Comparison of ENCODE assay signal across 8 cellular contexts in genomic region chr9:5509573-5509972, GRCh38. TPM values are rescaled to one million over a fixed set of nuclear protein-coding genes. Genes with fewer than 3 reads are reported as not detected.
DNase-seq lines count a peak whose midpoint lies in the region; ATAC-seq and TF ChIP-seq lines count a peak whose summit lies in the region.

No MANE protein-coding gene starts in this region.

- H2BK15ac ChIP-seq in IMR-90 (ENCODE audit: low read depth, low read length), result peak overlapping the region; percentile 100; the same call in 2 of the 3 replicates

- H2BK20ac ChIP-seq in IMR-90 (ENCODE audit: low read depth, low read length), result peak overlapping the region; percentile 100

- H3K4ac ChIP-seq in IMR-90 (ENCODE audit: low read depth, low read length), result peak overlapping the region; percentile 100; the same call in 1 of the 2 replicates

- DNase-seq in AG04450 (ENCODE audit: low read depth, low spot score), result peak; percentile 90
- DNase-seq in IMR-90, result peak; percentile 99
- peak; percentile 85 for DNase-seq in MCF 10A (ENCODE audit: unreplicated experiment)
- DNase-seq in lower lobe of right lung, result no peak
- DNase-seq in NCI-H2171 treated with DMSO at 0.1 percent for 48 hours (lab: John Stamatoyannopoulos, UW), result no peak
- DNase-seq in NCI-H526 (lab: John Stamatoyannopoulos, UW), result no peak
- no peak for DNase-seq in COR-L47 (lab: John Stamatoyannopoulos, UW)
- no peak for DNase-seq in substantia nigra (lab: John Stamatoyannopoulos, UW)

- H4K91ac ChIP-seq in IMR-90 (ENCODE audit: insufficient read depth, low read depth, low read length), result peak overlapping the region; percentile 100

- no peaks in the 10 kb centered on the region for H3K9me3 ChIP-seq in AG04450 (ENCODE audit: control insufficient read depth, insufficient read depth, low read length)
- no peaks in the 10 kb centered on the region for H3K9me3 ChIP-seq in IMR-90 (ENCODE audit: control insufficient read depth, insufficient read depth, low read length)
- H3K9me3 ChIP-seq in lower lobe of right lung, result no peaks in the 10 kb centered on the region

- H3K27me3 Mint-ChIP-seq in MCF 10A (ENCODE audit: insufficient read depth, unreplicated experiment), result no peaks in the 10 kb centered on the region

- peaks cover 12% of the 10 kb centered on the region for H3K9me1 ChIP-seq in IMR-90 (ENCODE audit: insufficient read depth, low read length)

- peak overlapping the region; percentile 99 for H3K23ac ChIP-seq in IMR-90 (ENCODE audit: low read depth, low read length)

- POLR2A ChIA-PET in AG04450 (lab: Yijun Ruan, JAX), result interaction anchor here (1.5 to 4.2 kb wide), 4 partner anchors 59 to 119 kb away, joined by 8 to 24 read pairs (median 15); partner anchors contain the start of genes CD274 and RIC1
- POLR2A ChIA-PET in IMR-90 (lab: Charles Lee; ENCODE audit: unreplicated experiment), result interaction anchor here (1.0 kb wide), 1 partner anchor 59 kb away, joined by 4 read pairs; the partner anchor contains the start of gene CD274
- POLR2A ChIA-PET in MCF 10A (lab: Yijun Ruan, JAX), result interaction anchor here (1.1 to 1.3 kb wide), 2 partner anchors 10 to 85 kb away, joined by 3 to 5 read pairs; no protein-coding TSS in a partner anchor

- H3K4me1 ChIP-seq in IMR-90 (ENCODE audit: control insufficient read depth, insufficient read depth, low read length), result peaks cover 22% of the 10 kb centered on the region
- H3K4me1 ChIP-seq in lower lobe of right lung, result peaks cover 24% of the 10 kb centered on the region

- intact Hi-C loops in IMR-90 (cut with micrococcal nuclease) (loop anchor here (1.0 kb wide), 1 partner anchor 44 kb away; no protein-coding TSS in a partner anchor), MCF 10A (cut with micrococcal nuclease) (loop anchor here (5.0 kb wide), 1 partner anchor 52 kb away; no protein-coding TSS in a partner anchor), lower lobe of right lung (cut with DNase I) (no loop called here)

- H2AK5ac ChIP-seq in IMR-90 (ENCODE audit: low read depth, low read length), result peak overlapping the region; percentile 100

- peak overlapping the region; percentile 100 for H3K56ac ChIP-seq in IMR-90 (ENCODE audit: extremely low read depth, insufficient read depth, low read length)

- H3K27me3 ChIP-seq in AG04450 (ENCODE audit: control insufficient read depth, insufficient read depth, low read length) (no peaks in the 10 kb centered on the region), IMR-90 (ENCODE audit: control insufficient read depth, insufficient read depth, low read length) (no peaks in the 10 kb centered on the region), lower lobe of right lung (ENCODE audit: low read depth) (no peaks in the 10 kb centered on the region)

- peak overlapping the region; percentile 91 for H3K27ac Mint-ChIP-seq in MCF 10A (ENCODE audit: low read depth, unreplicated experiment)

- peak overlapping the region; percentile 100 for H4K8ac ChIP-seq in IMR-90 (ENCODE audit: low read depth in 2 of 2, low read length in 2 of 2)

- H3K4me3 ChIP-seq in AG04450 (ENCODE audit: low read depth, low read length) (peak overlapping the region; percentile 58; the same call in 1 of the 2 replicates), IMR-90 (ENCODE audit: insufficient read depth, low read depth, low read length) (no peak overlapping the region), lower lobe of right lung (no peak overlapping the region)

- TF ChIP-seq RAD21 in IMR-90 (IDR thresholded peaks at IDR 0.05; ENCODE audit: low read length), result 0 out of 2 replicates have a peak, but pooled peaks have one; percentile 8

- H3K79me1 ChIP-seq in IMR-90 (ENCODE audit: low read depth in 1 of 2, low read length in 2 of 2), result peaks cover 30 to 38% of the 10 kb centered on the region in 2 experiments; a peak in 3 of 4 replicates

- H2BK120ac ChIP-seq in IMR-90 (ENCODE audit: low read depth, low read length), result peak overlapping the region; percentile 100

- peak overlapping the region; percentile 87; the same call in 1 of the 2 replicates for H3K4me2 ChIP-seq in IMR-90 (ENCODE audit: low read depth, low read length)

- dilution Hi-C loops in IMR-90 (cut with HindIII; ENCODE audit: low sequenced_read_pairs, unreplicated experiment), result no loop called here

- H3K4me3 Mint-ChIP-seq in MCF 10A (ENCODE audit: unreplicated experiment), result peak overlapping the region; percentile 66

- peak overlapping the region; percentile 100 for H3K14ac ChIP-seq in IMR-90 (replicated peaks; ENCODE audit: low read depth, low read length)

- H3K4me1 Mint-ChIP-seq in MCF 10A (ENCODE audit: insufficient read depth, unreplicated experiment), result peaks cover 44% of the 10 kb centered on the region

- no peaks in the 10 kb centered on the region for H3K36me3 Mint-ChIP-seq in MCF 10A (ENCODE audit: insufficient read depth, unreplicated experiment)

- CTCF ChIA-PET in AG04450 (lab: Charles Lee), result interaction anchor here (1.4 kb wide), 1 partner anchor 75 kb away, joined by 3 read pairs; no protein-coding TSS in a partner anchor
- CTCF ChIA-PET in IMR-90 (lab: Yijun Ruan, JAX), result no interaction called here
- CTCF ChIA-PET in MCF 10A (lab: Yijun Ruan, JAX), result interaction anchor here (0.6 to 1.0 kb wide), 2 partner anchors 35 to 59 kb away, joined by 3 to 5 read pairs; partner anchors contain the start of gene CD274

- H3K18ac ChIP-seq in IMR-90 (ENCODE audit: low read depth, low read length), result peak overlapping the region; percentile 97; the same call in 1 of the 2 replicates

- peak; percentile 72 for ATAC-seq in IMR-90 (ENCODE audit: low read depth)
- ATAC-seq in lower lobe of right lung, result peak in 1 of 2 donors; percentile 43

- peak overlapping the region; percentile 95; the same call in 1 of the 2 replicates for H4K5ac ChIP-seq in IMR-90 (ENCODE audit: low read depth, low read length)

- H3K36me3 ChIP-seq in IMR-90 (ENCODE audit: control insufficient read depth, insufficient read depth, low read length) (no peaks in the 10 kb centered on the region), lower lobe of right lung (no peaks in the 10 kb centered on the region)

- H2AK9ac ChIP-seq in IMR-90 (replicated peaks; ENCODE audit: low read depth, low read length, poor library complexity), result no peak overlapping the region

- BruUV-seq in IMR-90 (replicated peaks; lab: Mats Ljungman, UMichigan) (no TSS peak), MCF 10A (replicated peaks; lab: Mats Ljungman, UMichigan) (no TSS peak)

- no peaks in the 10 kb centered on the region for H4K20me1 ChIP-seq in IMR-90 (ENCODE audit: insufficient read depth, low read length)

- no peak overlapping the region for H2AFZ ChIP-seq in IMR-90 (replicated peaks; ENCODE audit: low read length, poor library complexity)

- WGBS in IMR-90 (ENCODE audit: extremely low coverage in 2 of 2, insufficient read length in 1 of 2), 2 experiments, result no CpG with 5 or more reads among the region's 2 CpGs

- peaks cover 23% of the 10 kb centered on the region for H3K9me3 Mint-ChIP-seq in MCF 10A (ENCODE audit: unreplicated experiment)

- TF ChIP-seq CTCF in AG04450 (IDR thresholded peaks at IDR 0.05; ENCODE audit: low read depth, low read length) (no peak), IMR-90 (conservative IDR thresholded peaks at IDR 0.05; ENCODE audit: low read depth, low read length) (no peak), MCF 10A (IDR thresholded peaks at IDR 0.05; ENCODE audit: unreplicated experiment) (no peak), lower lobe of right lung (IDR thresholded peaks at IDR 0.05) (no peak)

- in situ Hi-C loops in IMR-90 (cut with MboI; ENCODE audit: low sequenced_read_pairs), result loop anchor here (10.0 kb wide), 1 partner anchor 55 kb away; no protein-coding TSS in a partner anchor

- H3K9ac ChIP-seq in IMR-90 (ENCODE audit: low read depth, low read length), result peak overlapping the region; percentile 83; the same call in 1 of the 2 replicates

- peak; percentile 39 for TF ChIP-seq POLR2A in IMR-90 (IDR thresholded peaks at IDR 0.05; ENCODE audit: low read depth, low read length)

- H2BK5ac ChIP-seq in IMR-90 (ENCODE audit: low read depth, low read length, poor library complexity, severe bottlenecking), result peak overlapping the region; percentile 99

- peak overlapping the region; percentile 94 for H3K27ac ChIP-seq in AG04450 (ENCODE audit: low read depth, low read length)
- H3K27ac ChIP-seq in IMR-90 (ENCODE audit: insufficient read depth, low read length), result peak overlapping the region; percentile 93; the same call in 1 of the 2 replicates
- peak overlapping the region; percentile 72 for H3K27ac ChIP-seq in lower lobe of right lung
- H3K27ac ChIP-seq in substantia nigra (ENCODE audit: low read depth, low read length, poor library complexity, severe bottlenecking), result no peak overlapping the region

TF ChIP-seq in IMR-90, 13 proteins besides CTCF, POLR2A, EP300 and RAD21 (continues in another document):
- no peak for TF ChIP-seq MAZ (IDR thresholded peaks at IDR 0.05; ENCODE audit: borderline replicate concordance, low read depth, low read length)
- peak; percentile 65 for TF ChIP-seq FOS (IDR thresholded peaks at IDR 0.05; ENCODE audit: low read depth, low read length)
- no peak; the same call in 1 of the 2 replicates for TF ChIP-seq MAFK (IDR thresholded peaks at IDR 0.05; ENCODE audit: low read depth, low read length)
- TF ChIP-seq RCOR1 (IDR thresholded peaks at IDR 0.05; ENCODE audit: insufficient replicate concordance, low read length), result no peak
- no peak for TF ChIP-seq NFE2L2 (IDR thresholded peaks at IDR 0.05; ENCODE audit: low read depth, low read length)
- TF ChIP-seq RFX5 (IDR thresholded peaks at IDR 0.05; ENCODE audit: low read depth, low read length), result no peak
- peak; percentile 48 for TF ChIP-seq BHLHE40 (IDR thresholded peaks at IDR 0.05; ENCODE audit: low read depth, low read length)

RNA-seq across cellular contexts. Expression of gene PDCD1LG2, which starts 0.8 kb away (rescaled TPM):
- polyA plus RNA-seq in AG04450 (2011; rRNA removed) (31.5 TPM in 2 replicates), IMR-90 (2012; rRNA removed) (17.3 and 17.5 TPM in 2 replicates)
- polyA minus RNA-seq in AG04450 (2011; rRNA and poly(A)+ RNA removed), result 22.9 and 25.8 TPM in 2 replicates
- total RNA-seq in IMR-90 (2012; rRNA removed) (29.7 and 33.3 TPM in 2 replicates), MCF 10A (2022) (1.8 and 3.2 TPM in 2 replicates), lower lobe of right lung (9.0 TPM)
- 5.9 and 8.7 TPM in 2 replicates for polyA plus RNA-seq in IMR-90 (2012; cell fraction: cytosol; rRNA removed)
- 2.5 and 10.4 TPM in 2 replicates for polyA plus RNA-seq in IMR-90 (2012; cell fraction: nucleus; rRNA removed; ENCODE audit: low replicate concordance)

RNA-seq across cellular contexts. Expression of gene CD274, which starts 59.2 kb away (rescaled TPM):
- polyA plus RNA-seq in AG04450 (2011; rRNA removed), result 16.3 and 16.6 TPM in 2 replicates
- polyA minus RNA-seq in AG04450 (2011; rRNA and poly(A)+ RNA removed), result 12.3 and 16.3 TPM in 2 replicates
- total RNA-seq in IMR-90 (2012; rRNA removed), result 19.4 and 29.4 TPM in 2 replicates
- polyA plus RNA-seq in IMR-90 (2012; rRNA removed), result 13.9 and 17.4 TPM in 2 replicates
- polyA plus RNA-seq in IMR-90 (2012; cell fraction: cytosol; rRNA removed), result 3.0 and 4.3 TPM in 2 replicates
- 4.8 and 33.9 TPM in 2 replicates for polyA plus RNA-seq in IMR-90 (2012; cell fraction: nucleus; rRNA removed; ENCODE audit: low replicate concordance)
- 1.9 and 2.6 TPM in 2 replicates for total RNA-seq in MCF 10A (2022)
- 16.5 TPM for total RNA-seq in lower lobe of right lung

Comparison
In these comparisons a context has a peak if more than half of its experiments do, and no peak if none do; other contexts are left out.
1. DNase-seq: peak in AG04450 (single experiment), IMR-90 (single experiment) and MCF 10A (single experiment); none in lower lobe of right lung (single experiment), NCI-H2171 treated with DMSO at 0.1 percent for 48 hours (single experiment), NCI-H526 (0 of 2), COR-L47 (single experiment) and substantia nigra (0 of 49).